In genomic region chr4:1202526-1203378, GRCh38 we compare ENCODE assay signal across 10 cellular contexts. TPM values are rescaled to one million over a fixed set of nuclear protein-coding genes. Genes with fewer than 3 reads are reported as not detected.
DNase-seq lines count a peak whose midpoint lies in the region; ATAC-seq and TF ChIP-seq lines count a peak whose summit lies in the region.
"Had no signal": no experiment of that assay in that cellular context is flagged by ENCODE, and none has a peak within 500 bp of the region (broad histone marks: within the 10 kb centered on the region; RNA-seq: fewer than 3 reads in every experiment).

No MANE protein-coding gene starts in this region.

- intact Hi-C loops in CD8-positive, alpha-beta T cell (cut with DNase I, micrococcal nuclease) = loop anchor here (1.0 to 5.0 kb wide), 9 partner anchors 14 to 520 kb away; partner anchors contain the start of genes MAEA (in 1 of the 2), TACC3 (in 1 of the 2), TMEM129 (in 1 of the 2) and UVSSA (in 1 of the 2)
- intact Hi-C loops in ovary (cut with DNase I) = no loop called here

- no peaks in the 10 kb centered on the region for H3K36me3 ChIP-seq in CD8-positive, alpha-beta T cell (ENCODE audit: insufficient read depth, low read length)
- H3K36me3 ChIP-seq in fibroblast of lung (ENCODE audit: control insufficient read depth, insufficient read depth, low read length) (peaks cover 3% of the 10 kb centered on the region), ovary (no peaks in the 10 kb centered on the region)

- H3K9me3 Mint-ChIP-seq in CD8-positive, alpha-beta T cell = no peaks in the 10 kb centered on the region
- H3K9me3 Mint-ChIP-seq in T-cell = no peaks in the 10 kb centered on the region

- peak overlapping the region; percentile 87 for H3K27ac ChIP-seq in CD8-positive, alpha-beta T cell (ENCODE audit: low read depth, low read length)
- H3K27ac ChIP-seq in fibroblast of lung (ENCODE audit: insufficient read depth, low read length) = peak overlapping the region; percentile 89
- peak overlapping the region in 1 of 2 donors; percentile 61 for H3K27ac ChIP-seq in ovary
- no peak overlapping the region for H3K27ac ChIP-seq in substantia nigra (ENCODE audit: low read depth, low read length, poor library complexity, severe bottlenecking)

- no peaks in the 10 kb centered on the region for H3K9me3 ChIP-seq in CD8-positive, alpha-beta T cell (ENCODE audit: low read length)
- no peaks in the 10 kb centered on the region for H3K9me3 ChIP-seq in fibroblast of lung (ENCODE audit: control insufficient read depth, insufficient read depth, low read depth, low read length)
- no peaks in the 10 kb centered on the region for H3K9me3 ChIP-seq in ovary

- no peak overlapping the region for H2AFZ ChIP-seq in fibroblast of lung (ENCODE audit: low read length)

- no peaks in the 10 kb centered on the region for H3K27me3 ChIP-seq in CD8-positive, alpha-beta T cell (ENCODE audit: insufficient read depth, low read length)
- H3K27me3 ChIP-seq in fibroblast of lung (ENCODE audit: control insufficient read depth, insufficient read depth, low read length) = no peaks in the 10 kb centered on the region
- H3K27me3 ChIP-seq in ovary = no peaks in the 10 kb centered on the region

- POLR2A ChIA-PET in CD8-positive, alpha-beta T cell (lab: Charles Lee) = interaction anchor here (0.9 to 4.0 kb wide), 9 partner anchors 11 to 271 kb away, joined by 3 to 35 read pairs (median 4); partner anchors contain the start of genes CTBP1, GAK, TMEM175 and UVSSA
- POLR2A ChIA-PET in T-cell (lab: Charles Lee) = interaction anchor here (0.5 kb wide), 2 partner anchors 26 to 108 kb away, joined by 3 read pairs; no protein-coding TSS in a partner anchor

- H3K4me1 Mint-ChIP-seq in CD8-positive, alpha-beta T cell (ENCODE audit: low read depth) = peaks cover 51% of the 10 kb centered on the region
- peaks cover 27 to 55% (median 46%) of the 10 kb centered on the region in 3 donors for H3K4me1 Mint-ChIP-seq in T-cell

- TF ChIP-seq POLR2A in ovary (IDR thresholded peaks at IDR 0.05) = no peak

- WGBS in ovary, 3 donors = 82 to 89% (median 88%) methylated on average over 23 to 28 of the region's 28 CpGs

- no peak overlapping the region for H3K4me2 ChIP-seq in fibroblast of lung (ENCODE audit: extremely low read depth, insufficient read depth, low read length)

- H3K36me3 Mint-ChIP-seq in CD8-positive, alpha-beta T cell = peaks cover 11% of the 10 kb centered on the region
- no peaks in the 10 kb centered on the region for H3K36me3 Mint-ChIP-seq in T-cell

- H4K20me1 ChIP-seq in fibroblast of lung (ENCODE audit: control insufficient read depth, extremely low read depth, insufficient read depth, low read length) = no peaks in the 10 kb centered on the region

- H3K4me3 Mint-ChIP-seq in CD8-positive, alpha-beta T cell = peak overlapping the region; percentile 87
- H3K4me3 Mint-ChIP-seq in T-cell = peak overlapping the region; percentile 64 to 83 (median 82)

- DNase-seq in CD8-positive, alpha-beta T cell = peak in 2 of 7 experiments; percentile 3 to 49
- DNase-seq in T-cell = no peak
- no peak for DNase-seq in fibroblast of lung (ENCODE audit: low read depth in 2 of 2)
- DNase-seq in ovary = peak in 4 of 5 donors; percentile 14 to 37 (median 31)
- no peak for DNase-seq in NCI-H446 treated with DMSO at 0.1 percent for 48 hours (lab: John Stamatoyannopoulos, UW)
- DNase-seq in NCI-H2107 treated with DMSO at 0.1 percent for 48 hours (lab: John Stamatoyannopoulos, UW; ENCODE audit: unreplicated experiment) = no peak
- DNase-seq in GF-D8 (lab: John Stamatoyannopoulos, UW) = no peak
- no peak for DNase-seq in substantia nigra (lab: John Stamatoyannopoulos, UW)
- DNase-seq: amniotic stem cell, NCI-H1092 treated with DMSO at 0.1 percent for 48 hours had no signal

- peak overlapping the region; percentile 95 for H3K27ac Mint-ChIP-seq in CD8-positive, alpha-beta T cell
- H3K27ac Mint-ChIP-seq in T-cell = peak overlapping the region; percentile 90 to 97

- H3K27me3 Mint-ChIP-seq in CD8-positive, alpha-beta T cell (ENCODE audit: low read depth) = no peaks in the 10 kb centered on the region
- no peaks in the 10 kb centered on the region for H3K27me3 Mint-ChIP-seq in T-cell

- H3K4me1 ChIP-seq in CD8-positive, alpha-beta T cell (ENCODE audit: insufficient read depth, low read length) = peaks cover 47% of the 10 kb centered on the region
- H3K4me1 ChIP-seq in fibroblast of lung (ENCODE audit: control insufficient read depth, extremely low read depth, insufficient read depth, low read length) = peaks cover 26% of the 10 kb centered on the region
- H3K4me1 ChIP-seq in ovary (ENCODE audit: insufficient read depth) = peaks cover 18% of the 10 kb centered on the region

- CTCF ChIA-PET in CD8-positive, alpha-beta T cell (lab: Charles Lee) = interaction anchor here (0.6 to 3.3 kb wide), 8 partner anchors 13 to 103 kb away, joined by 3 to 33 read pairs (median 4); no protein-coding TSS in a partner anchor
- CTCF ChIA-PET in T-cell (lab: Charles Lee) = interaction anchor here (0.5 to 2.1 kb wide), 9 partner anchors 14 to 144 kb away, joined by 3 to 8 read pairs (median 5); partner anchors contain the start of gene UVSSA (in 1 of the 2)

- peak overlapping the region; percentile 1 for H3K4me3 ChIP-seq in CD8-positive, alpha-beta T cell (ENCODE audit: low read depth, low read length)
- H3K4me3 ChIP-seq in fibroblast of lung (replicated peaks in 1 of 4; ENCODE audit: control extremely low read depth in 1 of 4, insufficient read depth in 1 of 4, low read depth in 3 of 4, low read length in 4 of 4) (no peak overlapping the region), ovary (no peak overlapping the region)

- peak overlapping the region; percentile 21 for H3K9ac ChIP-seq in fibroblast of lung (ENCODE audit: insufficient read depth, low read length)

- peaks cover 9% of the 10 kb centered on the region for H3K79me2 ChIP-seq in fibroblast of lung (ENCODE audit: control insufficient read depth, insufficient read depth, low read length)

- ATAC-seq in CD8-positive, alpha-beta T cell = no peak
- no peak for ATAC-seq in T-cell (replicated peaks in 1 of 4)

- TF ChIP-seq CTCF in CD8-positive, alpha-beta T cell (IDR thresholded peaks at IDR 0.05) = no peak
- TF ChIP-seq CTCF in fibroblast of lung (conservative IDR thresholded peaks at IDR 0.05 in 1 of 2, IDR thresholded peaks at IDR 0.05 in 1 of 2; ENCODE audit: low read depth in 1 of 2, low read length in 2 of 2) = no peak
- no peak for TF ChIP-seq CTCF in ovary (IDR thresholded peaks at IDR 0.05)

- no peak for TF ChIP-seq EP300 in ovary (IDR thresholded peaks at IDR 0.05)

RNA-seq across cellular contexts. Expression of gene SPON2, which starts 30.4 kb away (rescaled TPM):
- total RNA-seq in CD8-positive, alpha-beta T cell = 10 to 100 TPM; 25.1 to 26.4 TPM
- total RNA-seq in T-cell (10 to 100 TPM; 13.6 to 39.8 (median 18.9) TPM), fibroblast of lung (261 and 367 TPM in 2 replicates), ovary (100 to 1,000 TPM in 1 of 7 donors, 10 to 100 TPM in 6; 12.2 to 104 (median 55.3) TPM)
- polyA plus RNA-seq in fibroblast of lung (179 and 189 TPM in 2 replicates), ovary (10 to 100 TPM in 1 of 2 donors, 1 to 10 TPM in 1; 8.0 to 46.2 TPM)
- 431 and 600 TPM in 2 replicates for polyA plus RNA-seq in fibroblast of lung (2012)
- 88.2 and 101 TPM in 2 replicates for polyA minus RNA-seq in fibroblast of lung (ENCODE audit: low replicate concordance)

RNA-seq across cellular contexts. Expression of gene CTBP1, which starts 46.2 kb away (rescaled TPM):
- total RNA-seq in CD8-positive, alpha-beta T cell = 100 to 1,000 TPM; 129 to 132 TPM
- total RNA-seq in T-cell (100 to 1,000 TPM; 185 to 232 (median 207) TPM), fibroblast of lung (224 and 249 TPM in 2 replicates), ovary (100 to 1,000 TPM in 6 of 7 donors, 10 to 100 TPM in 1; 89.5 to 231 (median 154) TPM)
- polyA plus RNA-seq in fibroblast of lung (78.2 and 86.1 TPM in 2 replicates), ovary (100 to 1,000 TPM in 1 of 2 donors, 10 to 100 TPM in 1; 45.7 to 124 TPM)
- polyA plus RNA-seq in fibroblast of lung (2012) = 102 and 162 TPM in 2 replicates
- 151 and 174 TPM in 2 replicates for polyA minus RNA-seq in fibroblast of lung (ENCODE audit: low replicate concordance)

Comparison
In these comparisons a context has a peak if more than half of its experiments do, and no peak if none do; other contexts are left out.
1. DNase-seq: peak in ovary (4 of 5); none in T-cell (0 of 34), fibroblast of lung (0 of 2), NCI-H446 treated with DMSO at 0.1 percent for 48 hours (single experiment), NCI-H2107 treated with DMSO at 0.1 percent for 48 hours (single experiment), GF-D8 (single experiment) and substantia nigra (0 of 49).
2. intact Hi-C loops: an anchor here in CD8-positive, alpha-beta T cell (1.0 to 5.0 kb wide); none called in ovary.